Comparison of ENCODE assay signal across 1 cellular context in genomic region chr2:207786956-207787516, GRCh38.
TF ChIP-seq lines count a peak whose summit lies in the region.

No MANE protein-coding gene starts in this region.

TF ChIP-seq in HepG2, 621 proteins besides CTCF, POLR2A, EP300 and RAD21 (continued from another document):
- 0 out of 2 replicates have a peak, but pooled peaks have one; percentile 31 for TF ChIP-seq MTERF4 (CRISPR knock-in tag; IDR thresholded peaks at IDR 0.05)
